In the genomic region with DNA sequence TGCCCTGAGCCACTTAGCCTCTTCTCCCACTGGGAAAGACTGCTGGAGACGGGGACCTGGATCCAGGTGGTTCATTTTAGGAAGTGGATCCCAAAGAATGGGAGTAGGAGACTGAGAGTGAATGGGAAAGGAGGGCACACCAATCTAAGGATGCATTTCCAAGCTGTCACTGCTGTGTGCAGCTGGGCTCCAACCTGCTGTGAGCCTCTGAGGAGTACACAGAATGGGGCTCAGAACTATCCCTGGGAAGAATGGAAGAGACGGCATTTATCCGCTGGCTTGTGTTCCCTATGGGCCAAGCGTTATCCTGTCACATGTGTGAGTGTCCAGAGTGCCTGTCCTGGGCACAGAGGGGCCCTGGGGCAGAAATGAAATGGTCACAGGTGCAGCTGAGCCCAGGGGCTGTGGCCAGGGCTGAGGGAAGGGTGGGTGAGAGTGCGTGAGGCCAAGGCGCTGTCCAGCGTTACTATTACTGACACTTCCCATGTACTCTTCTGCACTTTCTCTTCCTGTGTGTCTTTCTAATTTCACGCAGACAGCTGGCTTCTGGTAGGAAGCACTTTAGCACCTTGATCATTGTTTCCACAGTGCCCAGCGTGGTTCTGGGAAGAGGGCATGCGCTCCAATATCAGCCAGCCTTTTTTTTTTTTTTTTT, we compare ENCODE assay signal across 1 cellular context.
TF ChIP-seq lines count a peak whose summit lies in the region.

No MANE protein-coding gene starts in this region.

TF ChIP-seq in HEK293, 187 proteins besides CTCF, POLR2A, EP300 and RAD21 (continued from another document):
- TF ChIP-seq TSHZ1 (tag by site-specific recombination; IDR thresholded peaks at IDR 0.05; ENCODE audit: borderline replicate concordance) (no peak), ZNF837 (tag by site-specific recombination; IDR thresholded peaks at IDR 0.05) (no peak), REST (tag by site-specific recombination; IDR thresholded peaks at IDR 0.05) (peak; percentile 93)
